In the genomic region with DNA sequence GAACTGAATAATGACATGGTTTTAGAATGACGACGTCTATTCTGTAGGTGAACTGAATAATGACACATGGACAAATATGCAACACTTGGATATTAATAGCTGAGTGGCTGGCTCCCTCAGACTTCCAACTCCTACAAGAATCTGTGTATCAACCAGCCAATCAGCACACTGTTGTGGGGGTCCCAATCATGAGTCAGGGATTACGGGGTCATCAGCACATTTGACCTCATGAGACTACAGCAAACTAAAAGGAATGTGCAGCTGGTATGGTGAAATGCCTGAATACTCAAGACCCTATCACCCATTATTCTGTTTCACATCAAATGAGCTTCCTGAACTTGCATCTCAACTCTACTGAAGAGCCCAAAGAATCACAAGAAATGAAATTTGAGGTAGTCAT, we compare ENCODE assay signal across 22 cellular contexts.
"Had no signal": no experiment of that assay in that cellular context is flagged by ENCODE, and none has a peak within 500 bp of the region (broad histone marks: within the 10 kb centered on the region; RNA-seq: fewer than 3 reads in every experiment).

No MANE protein-coding gene starts in this region.

- H3K27me3 ChIP-seq: SJSA1 had no signal

- H3K27ac ChIP-seq: KMS-11, SJSA1, SK-N-MC had no signal

- H3K4me3 Mint-ChIP-seq: IgD-negative memory B cell had no signal

- H3K4me1 Mint-ChIP-seq: IgD-negative memory B cell had no signal

- H3K9ac ChIP-seq: KMS-11 had no signal

- DNase-seq: Kasumi-1, NCI-H1092, NCI-H1105 treated with DMSO at 0.1 percent for 48 hours, NCI-H1417 treated with DMSO at 0.1 percent for 48 hours, NCI-H146, NCI-H1694 treated with DMSO at 0.1 percent for 48 hours, NCI-H1930, NCI-H2081, NCI-H2107, NCI-H2227 treated with DMSO at 0.1 percent for 48 hours, NCI-H524, NCI-H526 treated with DMSO at 0.1 percent for 48 hours, NCI-H774, Right ventricle myocardium superior, RPMI8226, SIG-M5, SW 1271 had no signal

- H3K9me3 ChIP-seq: SJSA1 had no signal

- H3K36me3 ChIP-seq: SJSA1 had no signal

- H3K4me1 ChIP-seq: SJSA1 had no signal

- H3K4me3 ChIP-seq: K562, SJSA1, SK-N-MC had no signal

- H3K9me3 Mint-ChIP-seq: IgD-negative memory B cell had no signal

- H3K27me3 Mint-ChIP-seq: IgD-negative memory B cell had no signal

- H3K4me2 ChIP-seq: KMS-11 had no signal

- H3K27ac Mint-ChIP-seq: IgD-negative memory B cell had no signal
